15 cellular contexts compared by ENCODE assay signal in genomic region chr4:159258889-159259560, GRCh38.
A peak's percentile ranks its signal among the peaks of the same experiment; 100 is the strongest.
DNase-seq lines count a peak whose midpoint lies in the region; ATAC-seq and TF ChIP-seq lines count a peak whose summit lies in the region.
"Had no signal": no experiment of that assay in that cellular context is flagged by ENCODE, and none has a peak within 500 bp of the region (broad histone marks: within the 10 kb centered on the region; RNA-seq: fewer than 3 reads in every experiment).

No MANE protein-coding gene starts in this region.

- no peak overlapping the region for H3K18ac ChIP-seq in IMR-90 (ENCODE audit: low read depth, low read length)

- no peaks in the 10 kb centered on the region for H4K20me1 ChIP-seq in IMR-90 (ENCODE audit: insufficient read depth, low read length)

- TF ChIP-seq POLR2A in IMR-90 (IDR thresholded peaks at IDR 0.05; ENCODE audit: low read depth, low read length) (no peak), right lobe of liver (IDR thresholded peaks at IDR 0.05) (no peak)

- H3K4me2 ChIP-seq in IMR-90 (ENCODE audit: low read depth, low read length) = no peak overlapping the region
- H3K4me2 ChIP-seq: BLaER1 treated with 17β-estradiol and CSF1 and Interleukin-3, amounts not matched to agents 10 nM and 100 nM had no signal

- POLR2A ChIA-PET in IMR-90 (lab: Charles Lee; ENCODE audit: unreplicated experiment) = no interaction called here

- no peak overlapping the region for H2BK5ac ChIP-seq in IMR-90 (ENCODE audit: low read depth, low read length, poor library complexity, severe bottlenecking)

- CTCF ChIA-PET in IMR-90 (lab: Yijun Ruan, JAX) = no interaction called here

- intact Hi-C loops in heart right ventricle (cut with DNase I) = no loop called here
- intact Hi-C loops in Right ventricle myocardium inferior (cut with DNase I) = no loop called here
- intact Hi-C loops in IMR-90 (cut with micrococcal nuclease) = no loop called here
- intact Hi-C loops in right lobe of liver (cut with DNase I) = no loop called here
- intact Hi-C loops in head of caudate nucleus (cut with DNase I) = no loop called here

- H2BK20ac ChIP-seq in IMR-90 (ENCODE audit: low read depth, low read length) = no peak overlapping the region

- H3K4me1 ChIP-seq in heart right ventricle (peaks cover 0 to 53% (median 26%) of the 10 kb centered on the region in 9 donors), IMR-90 (ENCODE audit: control insufficient read depth, insufficient read depth, low read length) (peaks cover 5% of the 10 kb centered on the region; the same call in 1 of the 2 replicates), right lobe of liver (peaks cover 0 to 20% (median 4%) of the 10 kb centered on the region in 4 donors), urinary bladder (ENCODE audit: insufficient read depth) (no peaks in the 10 kb centered on the region)
- H3K4me1 ChIP-seq: BLaER1 treated with 17β-estradiol and CSF1 and Interleukin-3, amounts not matched to agents 10 nM and 100 nM; HAP-1 had no signal

- no TSS peak for BruUV-seq in IMR-90 (replicated peaks; lab: Mats Ljungman, UMichigan)

- H3K14ac ChIP-seq in IMR-90 (replicated peaks; ENCODE audit: low read depth, low read length) = no peak overlapping the region

- H4K5ac ChIP-seq in IMR-90 (ENCODE audit: low read depth, low read length) = no peak overlapping the region

- in situ Hi-C loops in IMR-90 (cut with MboI; ENCODE audit: low sequenced_read_pairs) = no loop called here

- no peak for DNase-seq in heart right ventricle
- DNase-seq in Right ventricle myocardium inferior (ENCODE audit: missing footprints) = no peak
- no peak for DNase-seq in IMR-90
- DNase-seq in right lobe of liver = no peak
- no peak for DNase-seq in T-helper 1 cell
- no peak for DNase-seq in SW480 (ENCODE audit: low spot score)
- no peak for DNase-seq in head of caudate nucleus
- DNase-seq: ACHN; CD4-positive, CD25-positive, alpha-beta regulatory T cell had no signal

- H2AK5ac ChIP-seq in IMR-90 (ENCODE audit: low read depth, low read length) = no peak overlapping the region

- H3K4me3 ChIP-seq in heart right ventricle (no peak overlapping the region), IMR-90 (ENCODE audit: insufficient read depth, low read depth, low read length) (no peak overlapping the region), right lobe of liver (no peak overlapping the region), urinary bladder (ENCODE audit: low read depth, low read length) (no peak overlapping the region)
- H3K4me3 ChIP-seq: BLaER1 treated with 17β-estradiol and CSF1 and Interleukin-3, amounts not matched to agents 10 nM and 100 nM; GM12878; HAP-1 had no signal

- H4K91ac ChIP-seq in IMR-90 (ENCODE audit: insufficient read depth, low read depth, low read length) = no peak overlapping the region

- H3K9me1 ChIP-seq in IMR-90 (ENCODE audit: insufficient read depth, low read length) = no peaks in the 10 kb centered on the region

- H3K27me3 ChIP-seq in heart right ventricle (no peaks in the 10 kb centered on the region), IMR-90 (ENCODE audit: control insufficient read depth, insufficient read depth, low read length) (no peaks in the 10 kb centered on the region), right lobe of liver (no peaks in the 10 kb centered on the region)
- H3K27me3 ChIP-seq: BLaER1 treated with 17β-estradiol and CSF1 and Interleukin-3, amounts not matched to agents 10 nM and 100 nM had no signal

- no peak overlapping the region for H2BK120ac ChIP-seq in IMR-90 (ENCODE audit: low read depth, low read length)

- no peak overlapping the region for H3K9ac ChIP-seq in IMR-90 (ENCODE audit: low read depth, low read length)
- H3K9ac ChIP-seq: BLaER1 treated with 17β-estradiol and CSF1 and Interleukin-3, amounts not matched to agents 10 nM and 100 nM had no signal

- H3K9me3 ChIP-seq in heart right ventricle = no peaks in the 10 kb centered on the region
- no peaks in the 10 kb centered on the region for H3K9me3 ChIP-seq in IMR-90 (ENCODE audit: control insufficient read depth, insufficient read depth, low read length)
- H3K9me3 ChIP-seq in right lobe of liver = no peaks in the 10 kb centered on the region
- H3K9me3 ChIP-seq: HAP-1 had no signal

- H3K56ac ChIP-seq in IMR-90 (ENCODE audit: extremely low read depth, insufficient read depth, low read length) = no peak overlapping the region

- H4K8ac ChIP-seq in IMR-90 (ENCODE audit: low read depth in 2 of 2, low read length in 2 of 2) = no peak overlapping the region

- H2AK9ac ChIP-seq in IMR-90 (replicated peaks; ENCODE audit: low read depth, low read length, poor library complexity) = no peak overlapping the region

- no peak overlapping the region for H2AFZ ChIP-seq in IMR-90 (replicated peaks; ENCODE audit: low read length, poor library complexity)

- 82 to 86% methylated on average over 4 of the region's 4 CpGs for WGBS in heart right ventricle, 2 donors
- no CpG with 5 or more reads among the region's 4 CpGs for WGBS in IMR-90 (ENCODE audit: extremely low coverage in 2 of 2, insufficient read length in 1 of 2), 2 experiments
- 37% methylated on average over 4 of the region's 4 CpGs for WGBS in right lobe of liver (ENCODE audit: insufficient coverage, low coverage, low lambda C conversion rate, missing lambda C conversion rate)
- 94% methylated on average over 4 of the region's 4 CpGs for WGBS in urinary bladder

- no peak overlapping the region for H2BK15ac ChIP-seq in IMR-90 (ENCODE audit: low read depth, low read length)

- H3K27ac ChIP-seq in heart right ventricle = peak overlapping the region in 6 of 10 donors; percentile 9 to 32 (median 16)
- H3K27ac ChIP-seq in IMR-90 (ENCODE audit: insufficient read depth, low read length) = no peak overlapping the region
- peak overlapping the region; percentile 37 to 85 (median 78) for H3K27ac ChIP-seq in right lobe of liver
- peak overlapping the region; percentile 23 for H3K27ac ChIP-seq in urinary bladder (ENCODE audit: low read depth)
- H3K27ac ChIP-seq: 22Rv1; BLaER1 treated with 17β-estradiol and CSF1 and Interleukin-3, amounts not matched to agents 10 nM and 100 nM; HL-60 had no signal

- no peak overlapping the region for H3K4ac ChIP-seq in IMR-90 (ENCODE audit: low read depth, low read length)

- dilution Hi-C loops in IMR-90 (cut with HindIII; ENCODE audit: low sequenced_read_pairs, unreplicated experiment) = no loop called here

- TF ChIP-seq RAD21 in IMR-90 (IDR thresholded peaks at IDR 0.05; ENCODE audit: low read length) = no peak

- H3K23ac ChIP-seq in IMR-90 (ENCODE audit: low read depth, low read length) = no peak overlapping the region

- peaks cover 30 to 53% of the 10 kb centered on the region in 2 experiments for H3K79me1 ChIP-seq in IMR-90 (ENCODE audit: low read depth in 1 of 2, low read length in 2 of 2)

- TF ChIP-seq CTCF in heart right ventricle (IDR thresholded peaks at IDR 0.05) (no peak), IMR-90 (conservative IDR thresholded peaks at IDR 0.05; ENCODE audit: low read depth, low read length) (no peak), right lobe of liver (IDR thresholded peaks at IDR 0.05) (no peak)

- peaks cover 0 to 22% (median 0%) of the 10 kb centered on the region in 9 donors for H3K36me3 ChIP-seq in heart right ventricle
- peaks cover 2% of the 10 kb centered on the region; the same call in 1 of the 2 replicates for H3K36me3 ChIP-seq in IMR-90 (ENCODE audit: control insufficient read depth, insufficient read depth, low read length)
- H3K36me3 ChIP-seq in right lobe of liver = no peaks in the 10 kb centered on the region
- no peaks in the 10 kb centered on the region for H3K36me3 ChIP-seq in urinary bladder (ENCODE audit: insufficient read depth)
- H3K36me3 ChIP-seq: HAP-1 had no signal

- ATAC-seq in heart right ventricle (no peak), Right ventricle myocardium inferior (no peak), IMR-90 (ENCODE audit: low read depth) (no peak), right lobe of liver (peak; percentile 94 to 97 (median 96))
- ATAC-seq: GM12878 had no signal

TF ChIP-seq in IMR-90, 13 proteins besides CTCF, POLR2A, EP300 and RAD21:
- TF ChIP-seq RCOR1 (IDR thresholded peaks at IDR 0.05; ENCODE audit: insufficient replicate concordance, low read length) (no peak), FOS (IDR thresholded peaks at IDR 0.05; ENCODE audit: low read depth, low read length) (no peak), MAFK (IDR thresholded peaks at IDR 0.05; ENCODE audit: low read depth, low read length) (peak; percentile 54; the same call in 1 of the 2 replicates), NFE2L2 (IDR thresholded peaks at IDR 0.05; ENCODE audit: low read depth, low read length) (no peak), SMC3 (IDR thresholded peaks at IDR 0.05; ENCODE audit: low read depth, low read length) (no peak)

Comparison
In these comparisons a context has a peak if more than half of its experiments do, and no peak if none do; other contexts are left out.
1. ATAC-seq: peak in right lobe of liver (4 of 4); none in heart right ventricle (0 of 8), Right ventricle myocardium inferior (single experiment) and IMR-90 (single experiment).